8 cellular contexts compared by ENCODE assay signal in the genomic region with DNA sequence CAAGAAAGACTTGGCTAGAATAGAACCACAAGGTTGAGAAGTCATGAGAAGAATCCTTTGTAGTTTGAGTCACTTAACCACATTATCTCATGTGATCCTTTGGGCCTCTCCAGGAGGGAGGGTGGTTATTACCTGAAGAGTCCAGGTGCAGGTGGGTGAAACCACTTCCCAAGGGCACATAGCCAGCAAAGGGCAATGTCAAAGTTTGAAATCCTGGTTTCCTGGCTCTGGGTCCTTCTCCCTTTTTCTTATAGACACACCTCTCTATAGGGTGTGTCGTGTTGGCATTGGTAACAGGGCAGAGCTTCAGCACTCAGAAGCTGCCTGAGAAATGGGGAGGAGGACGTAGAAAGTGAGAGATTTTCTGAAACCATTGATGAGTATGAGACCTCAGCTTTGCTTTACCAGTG.
DNase-seq lines count a peak whose midpoint lies in the region; ATAC-seq and TF ChIP-seq lines count a peak whose summit lies in the region.

No MANE protein-coding gene starts in this region.

- H4K20me1 ChIP-seq in PC-3 (ENCODE audit: low read length), result no peaks in the 10 kb centered on the region

- WGBS in transverse colon (ENCODE audit: low coverage in 1 of 2), 2 donors, result 51 to 73% methylated on average over 2 of the region's 2 CpGs
- WGBS in adrenal gland, 4 donors, result 89 to 100% (median 95%) methylated on average over 2 of the region's 2 CpGs

- H3K4me3 ChIP-seq in PC-3 (ENCODE audit: low read length) (no peak overlapping the region), transverse colon (no peak overlapping the region), adrenal gland (no peak overlapping the region)

- H3K9me3 Mint-ChIP-seq in activated naive CD8-positive, alpha-beta T cell (ENCODE audit: low read depth), result no peaks in the 10 kb centered on the region
- no peaks in the 10 kb centered on the region for H3K9me3 Mint-ChIP-seq in activated naive CD8-positive, alpha-beta T cell treated with anti-CD3 and anti-CD28 coated beads for 36 hours

- H3K36me3 ChIP-seq in PC-3 (ENCODE audit: low read depth, low read length), result 0 out of 2 replicates have a peak, but pooled peaks cover 3% of the 10 kb centered on the region
- no peaks in the 10 kb centered on the region for H3K36me3 ChIP-seq in transverse colon
- H3K36me3 ChIP-seq in adrenal gland (replicated peaks in 1 of 2), result no peaks in the 10 kb centered on the region

- ATAC-seq in HG03039 (IDR thresholded peaks at IDR 0.05; ENCODE audit: unreplicated experiment) (peak; percentile 79), PC-3 (peak; percentile 75)

- TF ChIP-seq POLR2A in transverse colon (IDR thresholded peaks at IDR 0.05) (no peak), adrenal gland (IDR thresholded peaks at IDR 0.05) (no peak)

- H3K27me3 ChIP-seq in PC-3 (ENCODE audit: low read length) (no peaks in the 10 kb centered on the region), transverse colon (no peaks in the 10 kb centered on the region), adrenal gland (no peaks in the 10 kb centered on the region)

- TF ChIP-seq CTCF in PC-3 (conservative IDR thresholded peaks at IDR 0.05; ENCODE audit: low read depth, low read length) (no peak), transverse colon (IDR thresholded peaks at IDR 0.05) (no peak), adrenal gland (IDR thresholded peaks at IDR 0.05) (no peak)

- no peaks in the 10 kb centered on the region for H3K79me2 ChIP-seq in PC-3 (ENCODE audit: low read length)

- H3K4me3 Mint-ChIP-seq in activated naive CD8-positive, alpha-beta T cell, result no peak overlapping the region
- H3K4me3 Mint-ChIP-seq in activated naive CD8-positive, alpha-beta T cell treated with anti-CD3 and anti-CD28 coated beads for 36 hours, result no peak overlapping the region

- H3K27me3 Mint-ChIP-seq in activated naive CD8-positive, alpha-beta T cell, result no peaks in the 10 kb centered on the region
- H3K27me3 Mint-ChIP-seq in activated naive CD8-positive, alpha-beta T cell treated with anti-CD3 and anti-CD28 coated beads for 36 hours, result no peaks in the 10 kb centered on the region

- H3K4me1 ChIP-seq in PC-3 (ENCODE audit: insufficient read depth, low read length) (peaks cover 15% of the 10 kb centered on the region), transverse colon (peaks cover 0 to 42% (median 16%) of the 10 kb centered on the region in 4 donors), adrenal gland (replicated peaks in 1 of 2) (no peaks in the 10 kb centered on the region)

- H3K27ac Mint-ChIP-seq in activated naive CD8-positive, alpha-beta T cell, result peak overlapping the region; percentile 24
- H3K27ac Mint-ChIP-seq in activated naive CD8-positive, alpha-beta T cell treated with anti-CD3 and anti-CD28 coated beads for 36 hours, result no peak overlapping the region

- H3K27ac ChIP-seq in PC-3 (ENCODE audit: low read length) (peak overlapping the region; percentile 1; the same call in 1 of the 2 replicates), transverse colon (peak overlapping the region; percentile 24 to 65 (median 58)), adrenal gland (no peak overlapping the region), substantia nigra (ENCODE audit: low read depth, low read length, poor library complexity, severe bottlenecking) (no peak overlapping the region)

- no peaks in the 10 kb centered on the region for H3K9me2 ChIP-seq in PC-3 (replicated peaks; ENCODE audit: low read length)

- H3K36me3 Mint-ChIP-seq in activated naive CD8-positive, alpha-beta T cell, result peaks cover 15% of the 10 kb centered on the region
- peaks cover 17% of the 10 kb centered on the region for H3K36me3 Mint-ChIP-seq in activated naive CD8-positive, alpha-beta T cell treated with anti-CD3 and anti-CD28 coated beads for 36 hours

- H3F3A ChIP-seq in PC-3 (ENCODE audit: low read length, unreplicated experiment), result no peaks in the 10 kb centered on the region

- no peak overlapping the region for H3K9ac ChIP-seq in PC-3 (ENCODE audit: low read length)

- no peak overlapping the region for H2AFZ ChIP-seq in PC-3 (ENCODE audit: low read length)

- in situ Hi-C loops in transverse colon (cut with MboI; ENCODE audit: low pct_ligation_motif_present in 1 of 4, low pct_unique_long_range_greater_than_20kb in 1 of 4, low sequenced_read_pairs in 3 of 4), result no loop called here

- BruUV-seq in PC-3 (replicated peaks; lab: Mats Ljungman, UMichigan), result no TSS peak

- no peak for DNase-seq in activated naive CD8-positive, alpha-beta T cell treated with anti-CD3 and anti-CD28 coated beads for 36 hours
- peak; percentile 96 for DNase-seq in PC-3
- peak; percentile 73 for DNase-seq in transverse colon
- DNase-seq in adrenal gland, result no peak
- no peak for DNase-seq in NOMO-1 treated with dmso at 0.1 percent for 144 hours (lab: John Stamatoyannopoulos, UW; ENCODE audit: unreplicated experiment)
- DNase-seq in substantia nigra (lab: John Stamatoyannopoulos, UW), result no peak

- no peak for TF ChIP-seq EP300 in transverse colon (IDR thresholded peaks at IDR 0.05; ENCODE audit: low read depth)

- POLR2A ChIA-PET in PC-3 (lab: Charles Lee; ENCODE audit: unreplicated experiment), result no interaction called here

- H3K4me1 Mint-ChIP-seq in activated naive CD8-positive, alpha-beta T cell (ENCODE audit: low read depth), result peaks cover 22% of the 10 kb centered on the region
- peaks cover 17% of the 10 kb centered on the region for H3K4me1 Mint-ChIP-seq in activated naive CD8-positive, alpha-beta T cell treated with anti-CD3 and anti-CD28 coated beads for 36 hours

- CTCF ChIA-PET in PC-3 (lab: Charles Lee), result interaction anchor here (0.7 to 1.2 kb wide), 3 partner anchors 16 to 273 kb away, joined by 3 to 4 read pairs (median 3); no protein-coding TSS in a partner anchor

- H3K4me2 ChIP-seq in PC-3 (ENCODE audit: low read length), result peak overlapping the region; percentile 32

- intact Hi-C loops in PC-3 (cut with micrococcal nuclease), result no loop called here
- intact Hi-C loops in transverse colon (cut with DNase I; ENCODE audit: low total_unique reads), result no loop called here
- intact Hi-C loops in adrenal gland (cut with DNase I), result no loop called here

- no peaks in the 10 kb centered on the region for H3K9me3 ChIP-seq in PC-3 (ENCODE audit: low read length)
- H3K9me3 ChIP-seq in transverse colon, result no peaks in the 10 kb centered on the region
- no peaks in the 10 kb centered on the region for H3K9me3 ChIP-seq in adrenal gland (replicated peaks in 1 of 3)

Comparison
In these comparisons a context has a peak if more than half of its experiments do, and no peak if none do; other contexts are left out.
1. DNase-seq: peak in PC-3 (single experiment) and transverse colon (single experiment); none in activated naive CD8-positive, alpha-beta T cell treated with anti-CD3 and anti-CD28 coated beads for 36 hours (single experiment), adrenal gland (0 of 7), NOMO-1 treated with dmso at 0.1 percent for 144 hours (single experiment) and substantia nigra (0 of 49).
2. H3K27ac ChIP-seq: peak in PC-3 (single experiment) and transverse colon (4 of 4); none in adrenal gland (0 of 5) and substantia nigra (single experiment).